ENCODE assay signal across 1 cellular context in the genomic region with DNA sequence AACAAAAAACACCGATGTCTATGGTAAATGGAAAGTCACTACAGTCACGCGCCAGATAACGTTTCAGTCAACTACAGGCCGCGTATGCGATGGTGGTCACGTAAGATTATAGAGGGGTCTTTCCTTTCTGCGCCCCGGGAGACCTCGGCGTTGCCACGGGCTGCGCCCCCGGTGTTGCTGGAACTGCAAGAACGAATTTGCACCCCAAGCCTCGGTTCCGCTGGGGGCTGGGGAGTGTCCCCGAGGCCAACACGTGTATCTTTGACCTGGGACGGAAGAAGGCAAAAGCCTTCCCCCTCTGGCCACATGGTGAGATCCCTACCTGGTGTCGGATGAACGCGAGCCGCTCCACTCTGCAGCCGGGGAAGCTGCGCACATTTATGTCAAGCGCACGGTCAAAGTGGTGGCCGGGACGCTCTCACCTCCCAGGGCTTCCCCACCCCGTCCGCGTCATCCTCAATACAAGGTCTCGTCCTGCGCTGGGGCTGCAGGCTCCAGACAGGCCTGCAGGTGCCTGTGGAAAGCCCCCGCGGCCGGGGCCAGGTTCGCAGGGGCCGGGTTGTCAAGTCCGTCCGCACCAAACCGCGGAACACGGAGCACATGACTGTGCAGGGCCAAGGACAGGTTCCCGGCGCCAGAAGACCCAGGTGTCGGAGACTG.
TF ChIP-seq lines count a peak whose summit lies in the region.

No MANE protein-coding gene starts in this region.

TF ChIP-seq in GM23338, 12 proteins besides CTCF, POLR2A, EP300 and RAD21 (continued from another document):
- TF ChIP-seq, protein P1, sequence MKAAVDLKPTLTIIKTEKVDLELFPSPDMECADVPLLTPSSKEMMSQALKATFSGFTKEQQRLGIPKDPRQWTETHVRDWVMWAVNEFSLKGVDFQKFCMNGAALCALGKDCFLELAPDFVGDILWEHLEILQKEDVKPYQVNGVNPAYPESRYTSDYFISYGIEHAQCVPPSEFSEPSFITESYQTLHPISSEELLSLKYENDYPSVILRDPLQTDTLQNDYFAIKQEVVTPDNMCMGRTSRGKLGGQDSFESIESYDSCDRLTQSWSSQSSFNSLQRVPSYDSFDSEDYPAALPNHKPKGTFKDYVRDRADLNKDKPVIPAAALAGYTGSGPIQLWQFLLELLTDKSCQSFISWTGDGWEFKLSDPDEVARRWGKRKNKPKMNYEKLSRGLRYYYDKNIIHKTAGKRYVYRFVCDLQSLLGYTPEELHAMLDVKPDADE (IDR thresholded peaks at IDR 0.05) = no peak
